Comparison of ENCODE assay signal across 1 cellular context in genomic region chr3:148319161-148319915, GRCh38.
TF ChIP-seq lines count a peak whose summit lies in the region.

No MANE protein-coding gene starts in this region.

TF ChIP-seq in HepG2, 621 proteins besides CTCF, POLR2A, EP300 and RAD21 (continued from another document):
- TF ChIP-seq, protein P1, sequence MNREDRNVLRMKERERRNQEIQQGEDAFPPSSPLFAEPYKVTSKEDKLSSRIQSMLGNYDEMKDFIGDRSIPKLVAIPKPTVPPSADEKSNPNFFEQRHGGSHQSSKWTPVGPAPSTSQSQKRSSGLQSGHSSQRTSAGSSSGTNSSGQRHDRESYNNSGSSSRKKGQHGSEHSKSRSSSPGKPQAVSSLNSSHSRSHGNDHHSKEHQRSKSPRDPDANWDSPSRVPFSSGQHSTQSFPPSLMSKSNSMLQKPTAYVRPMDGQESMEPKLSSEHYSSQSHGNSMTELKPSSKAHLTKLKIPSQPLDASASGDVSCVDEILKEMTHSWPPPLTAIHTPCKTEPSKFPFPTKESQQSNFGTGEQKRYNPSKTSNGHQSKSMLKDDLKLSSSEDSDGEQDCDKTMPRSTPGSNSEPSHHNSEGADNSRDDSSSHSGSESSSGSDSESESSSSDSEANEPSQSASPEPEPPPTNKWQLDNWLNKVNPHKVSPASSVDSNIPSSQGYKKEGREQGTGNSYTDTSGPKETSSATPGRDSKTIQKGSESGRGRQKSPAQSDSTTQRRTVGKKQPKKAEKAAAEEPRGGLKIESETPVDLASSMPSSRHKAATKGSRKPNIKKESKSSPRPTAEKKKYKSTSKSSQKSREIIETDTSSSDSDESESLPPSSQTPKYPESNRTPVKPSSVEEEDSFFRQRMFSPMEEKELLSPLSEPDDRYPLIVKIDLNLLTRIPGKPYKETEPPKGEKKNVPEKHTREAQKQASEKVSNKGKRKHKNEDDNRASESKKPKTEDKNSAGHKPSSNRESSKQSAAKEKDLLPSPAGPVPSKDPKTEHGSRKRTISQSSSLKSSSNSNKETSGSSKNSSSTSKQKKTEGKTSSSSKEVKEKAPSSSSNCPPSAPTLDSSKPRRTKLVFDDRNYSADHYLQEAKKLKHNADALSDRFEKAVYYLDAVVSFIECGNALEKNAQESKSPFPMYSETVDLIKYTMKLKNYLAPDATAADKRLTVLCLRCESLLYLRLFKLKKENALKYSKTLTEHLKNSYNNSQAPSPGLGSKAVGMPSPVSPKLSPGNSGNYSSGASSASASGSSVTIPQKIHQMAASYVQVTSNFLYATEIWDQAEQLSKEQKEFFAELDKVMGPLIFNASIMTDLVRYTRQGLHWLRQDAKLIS (CRISPR knock-in tag; IDR thresholded peaks at IDR 0.05), result no peak
- TF ChIP-seq ZNF296 (CRISPR knock-in tag; conservative IDR thresholded peaks at IDR 0.05) (no peak), ZNF33B (CRISPR knock-in tag; IDR thresholded peaks at IDR 0.05) (no peak), ARNT2 (CRISPR knock-in tag; IDR thresholded peaks at IDR 0.05; ENCODE audit: low read depth) (no peak), JARID2 (CRISPR knock-in tag; IDR thresholded peaks at IDR 0.05; ENCODE audit: insufficient replicate concordance) (no peak), ZNF646 (CRISPR knock-in tag; IDR thresholded peaks at IDR 0.05) (no peak), ATF2 (CRISPR knock-in tag; IDR thresholded peaks at IDR 0.05) (no peak), UBTF (CRISPR knock-in tag; IDR thresholded peaks at IDR 0.05) (no peak)
- TF ChIP-seq, protein P2, sequence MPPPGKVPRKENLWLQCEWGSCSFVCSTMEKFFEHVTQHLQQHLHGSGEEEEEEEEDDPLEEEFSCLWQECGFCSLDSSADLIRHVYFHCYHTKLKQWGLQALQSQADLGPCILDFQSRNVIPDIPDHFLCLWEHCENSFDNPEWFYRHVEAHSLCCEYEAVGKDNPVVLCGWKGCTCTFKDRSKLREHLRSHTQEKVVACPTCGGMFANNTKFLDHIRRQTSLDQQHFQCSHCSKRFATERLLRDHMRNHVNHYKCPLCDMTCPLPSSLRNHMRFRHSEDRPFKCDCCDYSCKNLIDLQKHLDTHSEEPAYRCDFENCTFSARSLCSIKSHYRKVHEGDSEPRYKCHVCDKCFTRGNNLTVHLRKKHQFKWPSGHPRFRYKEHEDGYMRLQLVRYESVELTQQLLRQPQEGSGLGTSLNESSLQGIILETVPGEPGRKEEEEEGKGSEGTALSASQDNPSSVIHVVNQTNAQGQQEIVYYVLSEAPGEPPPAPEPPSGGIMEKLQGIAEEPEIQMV (CRISPR knock-in tag; IDR thresholded peaks at IDR 0.05; ENCODE audit: low read depth), result no peak
